In the genomic region with DNA sequence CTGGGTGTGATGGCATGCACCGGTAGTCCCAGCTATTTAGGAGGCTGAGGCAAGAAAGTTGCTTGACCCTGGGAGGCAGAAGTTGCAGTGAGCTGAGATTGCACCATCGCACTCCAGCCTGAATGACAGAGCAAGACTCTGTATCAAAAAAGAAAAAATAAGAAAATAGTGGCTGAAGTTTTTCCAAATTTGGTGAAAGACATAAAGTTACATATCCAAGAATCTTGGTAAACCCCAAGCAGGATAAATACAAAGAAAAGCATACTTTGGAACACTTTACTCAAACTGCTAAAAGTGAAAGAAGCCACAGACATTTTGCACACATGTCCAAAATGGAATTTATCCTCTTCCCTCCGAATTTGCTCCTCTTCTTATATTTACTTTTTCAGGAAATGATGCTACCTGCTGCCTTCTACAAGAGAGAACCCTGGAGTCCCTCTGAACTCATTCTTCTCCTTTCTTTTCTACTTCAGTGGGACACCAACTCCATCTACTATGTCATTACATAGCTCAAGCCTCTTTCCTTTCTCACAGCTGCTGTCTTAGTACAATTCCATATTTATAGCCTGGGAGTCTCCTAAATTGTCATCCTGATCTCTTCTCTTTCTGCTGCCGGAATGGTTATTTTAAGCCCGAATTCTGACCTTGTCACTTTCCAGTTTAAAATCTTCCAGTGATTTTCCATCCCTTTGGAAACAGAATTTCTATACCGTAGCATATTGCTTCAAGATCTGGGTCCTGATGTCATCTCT, we compare ENCODE assay signal across 1 cellular context.
TF ChIP-seq lines count a peak whose summit lies in the region.

No MANE protein-coding gene starts in this region.

TF ChIP-seq in HepG2, 621 proteins besides CTCF, POLR2A, EP300 and RAD21:
- TF ChIP-seq ZSCAN29 (CRISPR knock-in tag; conservative IDR thresholded peaks at IDR 0.05): no peak
- TF ChIP-seq, protein P1, sequence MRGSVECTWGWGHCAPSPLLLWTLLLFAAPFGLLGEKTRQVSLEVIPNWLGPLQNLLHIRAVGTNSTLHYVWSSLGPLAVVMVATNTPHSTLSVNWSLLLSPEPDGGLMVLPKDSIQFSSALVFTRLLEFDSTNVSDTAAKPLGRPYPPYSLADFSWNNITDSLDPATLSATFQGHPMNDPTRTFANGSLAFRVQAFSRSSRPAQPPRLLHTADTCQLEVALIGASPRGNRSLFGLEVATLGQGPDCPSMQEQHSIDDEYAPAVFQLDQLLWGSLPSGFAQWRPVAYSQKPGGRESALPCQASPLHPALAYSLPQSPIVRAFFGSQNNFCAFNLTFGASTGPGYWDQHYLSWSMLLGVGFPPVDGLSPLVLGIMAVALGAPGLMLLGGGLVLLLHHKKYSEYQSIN (CRISPR knock-in tag; IDR thresholded peaks at IDR 0.05; ENCODE audit: borderline replicate concordance): no peak
- no peak for TF ChIP-seq SMYD3 (CRISPR knock-in tag; IDR thresholded peaks at IDR 0.05)
- TF ChIP-seq EHMT2 (IDR thresholded peaks at IDR 0.05; ENCODE audit: borderline replicate concordance, low read depth, low read length): no peak
- TF ChIP-seq AKAP8 (CRISPR knock-in tag; IDR thresholded peaks at IDR 0.05): no peak
